7 cellular contexts compared by ENCODE assay signal in genomic region chr6:70166088-70166958, GRCh38.
DNase-seq lines count a peak whose midpoint lies in the region; ATAC-seq and TF ChIP-seq lines count a peak whose summit lies in the region.

No MANE protein-coding gene starts in this region.

- H3K27ac ChIP-seq in RWPE2 (ENCODE audit: poor library complexity, severe bottlenecking), result no peak overlapping the region
- H3K27ac ChIP-seq in colonic mucosa, result no peak overlapping the region
- H3K27ac ChIP-seq in left lung, result no peak overlapping the region
- no peak overlapping the region for H3K27ac ChIP-seq in stomach

- no peaks in the 10 kb centered on the region for H3K9me3 ChIP-seq in RWPE2 (ENCODE audit: severe bottlenecking)
- no peaks in the 10 kb centered on the region for H3K9me3 ChIP-seq in colonic mucosa
- no peaks in the 10 kb centered on the region for H3K9me3 ChIP-seq in left lung
- H3K9me3 ChIP-seq in stomach, result no peaks in the 10 kb centered on the region

- ATAC-seq in GM21390 (IDR thresholded peaks at IDR 0.05; ENCODE audit: unreplicated experiment) (peak; percentile 88), HG03565 (IDR thresholded peaks at IDR 0.05; ENCODE audit: unreplicated experiment) (peak; percentile 89), RWPE2 (ENCODE audit: low read depth) (peak; percentile 75), left lung (peak; percentile 95)

- TF ChIP-seq CTCF in RWPE2 (IDR thresholded peaks at IDR 0.05; ENCODE audit: poor library complexity, severe bottlenecking) (peak; percentile 57), colonic mucosa (IDR thresholded peaks at IDR 0.05) (peak; percentile 48), left lung (IDR thresholded peaks at IDR 0.05) (peak in 1 of 2 donors; percentile 47), stomach (IDR thresholded peaks at IDR 0.05) (peak in 4 of 7 experiments; percentile 35 to 47 (median 42))

- 8 to 20% (median 12%) methylated on average over 24 of the region's 24 CpGs for WGBS in stomach, 5 donors

- H3K9ac ChIP-seq in colonic mucosa (ENCODE audit: low read depth in 2 of 2, low read length in 2 of 2), result no peak overlapping the region

- TF ChIP-seq POLR2A in stomach (IDR thresholded peaks at IDR 0.05), result no peak

- H3K27me3 ChIP-seq in RWPE2 (ENCODE audit: insufficient read depth, poor library complexity, severe bottlenecking), result peaks cover 11% of the 10 kb centered on the region
- H3K27me3 ChIP-seq in colonic mucosa, result no peaks in the 10 kb centered on the region
- peaks cover 3 to 25% of the 10 kb centered on the region in 2 donors for H3K27me3 ChIP-seq in left lung
- H3K27me3 ChIP-seq in stomach, result peaks cover 0 to 4% (median 0%) of the 10 kb centered on the region in 3 donors

- H3K36me3 ChIP-seq in RWPE2 (ENCODE audit: low read depth) (no peaks in the 10 kb centered on the region), colonic mucosa (no peaks in the 10 kb centered on the region), left lung (no peaks in the 10 kb centered on the region), stomach (no peaks in the 10 kb centered on the region)

- no peaks in the 10 kb centered on the region for H3K4me1 ChIP-seq in RWPE2 (ENCODE audit: insufficient read depth, poor library complexity, severe bottlenecking)
- no peaks in the 10 kb centered on the region for H3K4me1 ChIP-seq in colonic mucosa
- H3K4me1 ChIP-seq in left lung, result no peaks in the 10 kb centered on the region
- peaks cover 0 to 6% (median 0%) of the 10 kb centered on the region in 4 donors for H3K4me1 ChIP-seq in stomach

- H3K4me3 ChIP-seq in RWPE2 (ENCODE audit: severe bottlenecking), result no peak overlapping the region
- H3K4me3 ChIP-seq in colonic mucosa, result no peak overlapping the region
- H3K4me3 ChIP-seq in left lung, result no peak overlapping the region
- peak overlapping the region in 2 of 4 donors; percentile 3 to 8 for H3K4me3 ChIP-seq in stomach

- in situ Hi-C loops in G401 (cut with HindIII; ENCODE audit: low sequenced_read_pairs), result no loop called here

- TF ChIP-seq EP300 in stomach (IDR thresholded peaks at IDR 0.05), result no peak

- intact Hi-C loops in colonic mucosa (cut with DNase I) (no loop called here), left lung (cut with DNase I) (no loop called here), stomach (cut with DNase I; ENCODE audit: low total_unique reads) (no loop called here)

- peak; percentile 73 for DNase-seq in G401 (ENCODE audit: low spot score)
- no peak for DNase-seq in RWPE2 (ENCODE audit: low spot score)
- peak; percentile 31 for DNase-seq in colonic mucosa
- DNase-seq in left lung, result peak; percentile 42 to 72
- DNase-seq in stomach, result peak; percentile 60
